Comparison of ENCODE assay signal across 8 cellular contexts in the genomic region with DNA sequence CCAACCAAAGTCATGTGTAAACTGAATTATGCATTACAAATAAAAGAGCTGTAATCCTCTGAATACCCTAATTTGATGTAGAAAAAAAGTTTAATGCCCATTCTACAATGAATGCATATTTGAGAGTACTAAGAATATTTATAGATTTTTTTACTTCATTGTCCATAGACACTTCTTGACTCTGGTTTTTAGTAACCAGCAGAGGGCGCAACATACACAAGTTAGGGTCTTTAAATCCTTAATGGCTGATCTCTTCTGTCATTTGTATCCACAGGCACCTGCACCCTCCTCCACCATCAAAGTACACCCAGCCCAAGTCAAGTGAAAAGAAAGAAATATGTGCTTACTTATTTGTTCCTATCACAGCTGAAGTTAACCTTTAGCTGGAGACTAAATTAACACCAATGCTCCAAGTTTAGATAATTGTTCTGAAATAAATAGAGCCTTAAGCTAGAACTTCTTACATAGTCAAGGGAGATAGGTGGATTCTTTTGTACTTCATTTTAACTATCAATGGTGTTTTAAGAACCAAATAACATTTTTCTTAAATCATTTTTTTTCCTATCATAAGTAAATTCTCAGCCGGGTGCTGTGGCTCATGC.
DNase-seq lines count a peak whose midpoint lies in the region; ATAC-seq, FAIRE-seq and TF ChIP-seq lines count a peak whose summit lies in the region.

No MANE protein-coding gene starts in this region.

- peak; percentile 74 for DNase-seq in DMS153 (lab: John Stamatoyannopoulos, UW)
- DNase-seq in HuH-7 (ENCODE audit: low spot score) = peak; percentile 45
- DNase-seq in RCC 7860 (ENCODE audit: low spot score) = peak; percentile 63
- peak; percentile 46 for DNase-seq in activated T-helper 1 cell treated with anti-CD3 and anti-CD28 coated beads, Interleukin-12 subunit alpha, Interleukin-12 subunit beta, Interleukin-2, Interleukin-4 antibody, amounts not matched to agents 30 ng/mL and 10 ng/mL and 1 ng/mL, durations not matched to agents 14 hours and 24 hours and 36 hours (ENCODE audit: low spot score)
- DNase-seq in foreskin melanocyte = peak; percentile 45
- peak; percentile 63 for DNase-seq in prostate gland (ENCODE audit: low spot score)
- DNase-seq in DMS79 treated with DMSO at 0.1 percent for 48 hours (lab: John Stamatoyannopoulos, UW) = no peak

- TF ChIP-seq CTCF in prostate gland (IDR thresholded peaks at IDR 0.05) = peak; percentile 57 to 81 (median 70)

- H3K4me1 Mint-ChIP-seq in activated T-helper 1 cell treated with anti-CD3 and anti-CD28 coated beads, Interleukin-12 subunit alpha, Interleukin-12 subunit beta, Interleukin-2, Interleukin-4 antibody, amounts not matched to agents 30 ng/mL and 10 ng/mL and 1 ng/mL, durations not matched to agents 14 hours and 24 hours and 36 hours (ENCODE audit: low read depth) = peaks cover 6% of the 10 kb centered on the region

- H3K9me3 Mint-ChIP-seq in activated T-helper 1 cell treated with anti-CD3 and anti-CD28 coated beads, Interleukin-12 subunit alpha, Interleukin-12 subunit beta, Interleukin-2, Interleukin-4 antibody, amounts not matched to agents 30 ng/mL and 10 ng/mL and 1 ng/mL, durations not matched to agents 14 hours and 24 hours and 36 hours = peaks cover 11% of the 10 kb centered on the region

- H3K27me3 Mint-ChIP-seq in activated T-helper 1 cell treated with anti-CD3 and anti-CD28 coated beads, Interleukin-12 subunit alpha, Interleukin-12 subunit beta, Interleukin-2, Interleukin-4 antibody, amounts not matched to agents 30 ng/mL and 10 ng/mL and 1 ng/mL, durations not matched to agents 14 hours and 24 hours and 36 hours (ENCODE audit: insufficient read depth) = peaks cover 5% of the 10 kb centered on the region

- no peaks in the 10 kb centered on the region for H3K4me1 ChIP-seq in prostate gland (replicated peaks)

- intact Hi-C loops in activated T-helper 1 cell treated with anti-CD3 and anti-CD28 coated beads, Interleukin-12 subunit alpha, Interleukin-12 subunit beta, Interleukin-2, Interleukin-4 antibody, amounts not matched to agents 30 ng/mL and 10 ng/mL and 1 ng/mL, durations not matched to agents 14 hours and 24 hours and 36 hours (cut with micrococcal nuclease) = loop anchor here (1.0 to 5.0 kb wide), 13 partner anchors 234 to 930 kb away; a partner anchor contains a TSS
- intact Hi-C loops in prostate gland (cut with DNase I) = loop anchor here (5.0 kb wide), 1 partner anchor 738 kb away; no protein-coding TSS in a partner anchor

- H3K27ac ChIP-seq in prostate gland = no peak overlapping the region

- no peak overlapping the region for H3K4me3 Mint-ChIP-seq in activated T-helper 1 cell treated with anti-CD3 and anti-CD28 coated beads, Interleukin-12 subunit alpha, Interleukin-12 subunit beta, Interleukin-2, Interleukin-4 antibody, amounts not matched to agents 30 ng/mL and 10 ng/mL and 1 ng/mL, durations not matched to agents 14 hours and 24 hours and 36 hours

- WGBS in prostate gland = 48% methylated on average over 2 of the region's 2 CpGs

- peak; percentile 92 for ATAC-seq in GM21526 (IDR thresholded peaks at IDR 0.05; ENCODE audit: low FRiP score, unreplicated experiment)

- FAIRE-seq in RCC 7860 (lab: Jason Lieb, UNC) = peak; percentile 89

- no peaks in the 10 kb centered on the region for H3K36me3 ChIP-seq in prostate gland

- no peaks in the 10 kb centered on the region for H3K27me3 ChIP-seq in prostate gland (replicated peaks; ENCODE audit: insufficient read depth)

- peak overlapping the region; percentile 7 for H3K27ac Mint-ChIP-seq in activated T-helper 1 cell treated with anti-CD3 and anti-CD28 coated beads, Interleukin-12 subunit alpha, Interleukin-12 subunit beta, Interleukin-2, Interleukin-4 antibody, amounts not matched to agents 30 ng/mL and 10 ng/mL and 1 ng/mL, durations not matched to agents 14 hours and 24 hours and 36 hours

- no peak overlapping the region for H3K4me3 ChIP-seq in prostate gland

- no peaks in the 10 kb centered on the region for H3K9me3 ChIP-seq in prostate gland

- no peaks in the 10 kb centered on the region for H3K36me3 Mint-ChIP-seq in activated T-helper 1 cell treated with anti-CD3 and anti-CD28 coated beads, Interleukin-12 subunit alpha, Interleukin-12 subunit beta, Interleukin-2, Interleukin-4 antibody, amounts not matched to agents 30 ng/mL and 10 ng/mL and 1 ng/mL, durations not matched to agents 14 hours and 24 hours and 36 hours (ENCODE audit: low read depth)

- TF ChIP-seq POLR2A in prostate gland (IDR thresholded peaks at IDR 0.05) = no peak
